ENCODE assay signal across 1 cellular context in the genomic region with DNA sequence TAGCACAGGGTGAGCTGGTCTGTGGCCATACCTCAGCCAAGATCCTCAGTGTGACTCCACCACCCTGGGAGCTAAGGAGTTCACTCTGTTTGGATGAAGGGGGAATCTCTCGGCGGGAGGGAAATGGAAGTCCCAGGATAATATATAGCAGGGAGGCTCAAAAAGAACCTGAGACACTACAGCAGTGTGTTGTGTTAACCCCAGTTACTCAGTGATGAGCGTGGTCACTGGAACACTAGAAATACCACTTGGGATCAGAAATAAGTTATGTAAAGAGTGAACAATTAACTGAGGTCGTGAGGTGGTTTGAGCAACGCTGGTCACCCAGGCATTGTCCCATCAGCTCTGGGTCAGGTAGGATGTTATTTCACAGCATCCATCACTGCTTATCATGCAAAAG.
TF ChIP-seq lines count a peak whose summit lies in the region.

No MANE protein-coding gene starts in this region.

TF ChIP-seq in IMR-90, 13 proteins besides CTCF, POLR2A, EP300 and RAD21 (continued from another document):
- TF ChIP-seq, protein P1, sequence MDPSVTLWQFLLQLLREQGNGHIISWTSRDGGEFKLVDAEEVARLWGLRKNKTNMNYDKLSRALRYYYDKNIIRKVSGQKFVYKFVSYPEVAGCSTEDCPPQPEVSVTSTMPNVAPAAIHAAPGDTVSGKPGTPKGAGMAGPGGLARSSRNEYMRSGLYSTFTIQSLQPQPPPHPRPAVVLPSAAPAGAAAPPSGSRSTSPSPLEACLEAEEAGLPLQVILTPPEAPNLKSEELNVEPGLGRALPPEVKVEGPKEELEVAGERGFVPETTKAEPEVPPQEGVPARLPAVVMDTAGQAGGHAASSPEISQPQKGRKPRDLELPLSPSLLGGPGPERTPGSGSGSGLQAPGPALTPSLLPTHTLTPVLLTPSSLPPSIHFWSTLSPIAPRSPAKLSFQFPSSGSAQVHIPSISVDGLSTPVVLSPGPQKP (IDR thresholded peaks at IDR 0.05; ENCODE audit: borderline replicate concordance, low read depth, low read length), result no peak
- no peak for TF ChIP-seq SMC3 (IDR thresholded peaks at IDR 0.05; ENCODE audit: low read depth, low read length)
- no peak for TF ChIP-seq BHLHE40 (IDR thresholded peaks at IDR 0.05; ENCODE audit: low read depth, low read length)
- no peak for TF ChIP-seq CHD1 (IDR thresholded peaks at IDR 0.05; ENCODE audit: low read depth, low read length)
- no peak for TF ChIP-seq MXI1 (IDR thresholded peaks at IDR 0.05; ENCODE audit: borderline replicate concordance, low read depth, low read length)
- no peak for TF ChIP-seq RFX5 (IDR thresholded peaks at IDR 0.05; ENCODE audit: low read depth, low read length)
- TF ChIP-seq MAFK (IDR thresholded peaks at IDR 0.05; ENCODE audit: low read depth, low read length), result no peak
- no peak for TF ChIP-seq CEBPB (IDR thresholded peaks at IDR 0.05; ENCODE audit: low read depth, low read length)
- TF ChIP-seq, protein P2, sequence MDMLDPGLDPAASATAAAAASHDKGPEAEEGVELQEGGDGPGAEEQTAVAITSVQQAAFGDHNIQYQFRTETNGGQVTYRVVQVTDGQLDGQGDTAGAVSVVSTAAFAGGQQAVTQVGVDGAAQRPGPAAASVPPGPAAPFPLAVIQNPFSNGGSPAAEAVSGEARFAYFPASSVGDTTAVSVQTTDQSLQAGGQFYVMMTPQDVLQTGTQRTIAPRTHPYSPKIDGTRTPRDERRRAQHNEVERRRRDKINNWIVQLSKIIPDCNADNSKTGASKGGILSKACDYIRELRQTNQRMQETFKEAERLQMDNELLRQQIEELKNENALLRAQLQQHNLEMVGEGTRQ (IDR thresholded peaks at IDR 0.05; ENCODE audit: low read depth, low read length), result no peak
- TF ChIP-seq MAZ (IDR thresholded peaks at IDR 0.05; ENCODE audit: borderline replicate concordance, low read depth, low read length), result no peak
- TF ChIP-seq NFE2L2 (IDR thresholded peaks at IDR 0.05; ENCODE audit: low read depth, low read length), result no peak
- TF ChIP-seq FOS (IDR thresholded peaks at IDR 0.05; ENCODE audit: low read depth, low read length), result no peak
